25 cellular contexts compared by ENCODE assay signal in the genomic region with DNA sequence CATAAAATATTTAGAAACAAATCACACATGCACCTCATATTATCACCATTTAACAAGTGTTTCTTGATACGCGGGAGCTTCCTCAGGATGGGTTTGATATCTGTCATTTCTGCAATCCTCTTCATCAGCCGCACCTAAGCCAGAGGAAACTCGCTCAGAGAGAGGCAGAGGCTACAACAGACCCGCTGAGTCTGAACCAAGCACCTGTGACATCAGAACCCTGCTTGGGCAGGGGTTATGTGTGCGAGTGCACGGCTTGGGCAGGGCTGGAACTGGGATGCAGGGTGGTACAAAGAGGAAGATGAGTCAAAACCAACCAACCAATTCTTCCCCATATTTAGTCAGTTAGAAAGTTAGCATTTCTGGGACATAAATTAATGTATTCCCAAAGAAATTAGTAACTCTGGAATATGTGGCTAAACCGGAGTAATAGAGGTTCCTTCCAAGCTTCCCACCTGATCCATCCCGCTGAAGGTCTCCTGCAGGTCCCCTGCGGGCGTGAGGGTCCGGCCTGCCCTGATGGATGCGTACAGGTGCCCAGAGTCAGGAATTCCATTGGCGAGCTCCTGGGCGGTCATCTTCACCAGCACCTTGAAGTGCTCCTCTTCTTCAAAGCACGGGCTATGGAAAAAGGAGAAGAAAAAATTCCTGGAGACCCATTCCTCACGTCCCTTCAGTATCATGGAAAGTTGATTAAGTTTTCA.
"Had no signal": no experiment of that assay in that cellular context is flagged by ENCODE, and none has a peak within 500 bp of the region (broad histone marks: within the 10 kb centered on the region; RNA-seq: fewer than 3 reads in every experiment).

No MANE protein-coding gene starts in this region.

- H3K27ac Mint-ChIP-seq: immature natural killer cell; memory B cell; natural killer cell treated with Interleukin-12 subunit alpha and Interleukin-12 subunit beta and Interleukin-15 and Interleukin-18, amount 100 ng/mL, for 72 hours; stimulated activated naive CD8-positive, alpha-beta T cell treated with anti-CD3 and anti-CD28 coated beads, Interleukin-15, Interleukin-2, amounts not matched to agents 100 ng/mL and 50 ng/mL, for 24 hours had no signal

- DNase-seq: hypothalamus; immature natural killer cell; left ventricle myocardium inferior; midbrain; mucosa of descending colon; naive thymus-derived CD4-positive, alpha-beta T cell; ovary; retina; right cardiac atrium; small intestine; spleen; stimulated activated CD4-positive, alpha-beta T cell treated with anti-CD3 and anti-CD28 coated beads, Interleukin-4, amount 100 ng/mL, for 24 hours; stimulated activated naive CD4-positive, alpha-beta T cell; tibial artery; trophoblast cell; upper lobe of right lung had no signal

- H3K4me1 Mint-ChIP-seq: immature natural killer cell, memory B cell had no signal

- H3K4me1 ChIP-seq: left ventricle myocardium inferior, prostate gland, spleen, suprapubic skin, tibial artery, upper lobe of right lung had no signal

- H3K4me3 ChIP-seq: left ventricle myocardium inferior, mucosa of descending colon, ovary, prostate gland, spleen, suprapubic skin, thoracic aorta, tibial artery, upper lobe of right lung had no signal

- H3K27ac ChIP-seq: left ventricle myocardium inferior, ovary, prostate gland, spleen, suprapubic skin, thoracic aorta, tibial artery, upper lobe of right lung had no signal

- H3K4me3 Mint-ChIP-seq: immature natural killer cell; memory B cell; naive thymus-derived CD4-positive, alpha-beta T cell; natural killer cell treated with Interleukin-12 subunit alpha and Interleukin-12 subunit beta and Interleukin-15 and Interleukin-18, amount 100 ng/mL, for 72 hours; stimulated activated effector memory CD8-positive, alpha-beta T cell treated with anti-CD3 and anti-CD28 coated beads, Interleukin-12 subunit alpha, Interleukin-12 subunit beta, amount 100 ng/mL, for 72 hours; stimulated activated naive CD8-positive, alpha-beta T cell treated with anti-CD3 and anti-CD28 coated beads, Interleukin-15, Interleukin-2, amounts not matched to agents 100 ng/mL and 50 ng/mL, for 24 hours had no signal

- FAIRE-seq: islet of Langerhans, small intestine, urothelium cell line had no signal

- H3K9me3 Mint-ChIP-seq: immature natural killer cell; memory B cell; naive thymus-derived CD4-positive, alpha-beta T cell; natural killer cell treated with Interleukin-12 subunit alpha and Interleukin-12 subunit beta and Interleukin-15 and Interleukin-18, amount 100 ng/mL, for 72 hours; stimulated activated effector memory CD8-positive, alpha-beta T cell treated with anti-CD3 and anti-CD28 coated beads, Interleukin-12 subunit alpha, Interleukin-12 subunit beta, amount 100 ng/mL, for 72 hours; stimulated activated naive CD8-positive, alpha-beta T cell treated with anti-CD3 and anti-CD28 coated beads, Interleukin-15, Interleukin-2, amounts not matched to agents 100 ng/mL and 50 ng/mL, for 24 hours had no signal

- H3K27me3 ChIP-seq: ovary, spleen, suprapubic skin, tibial artery, upper lobe of right lung had no signal

- H3K9me3 ChIP-seq: left ventricle myocardium inferior, mucosa of descending colon, ovary, prostate gland, spleen, suprapubic skin, thoracic aorta, tibial artery, upper lobe of right lung had no signal

- H3K27me3 Mint-ChIP-seq: memory B cell; naive thymus-derived CD4-positive, alpha-beta T cell; natural killer cell treated with Interleukin-12 subunit alpha and Interleukin-12 subunit beta and Interleukin-15 and Interleukin-18, amount 100 ng/mL, for 72 hours; stimulated activated naive CD8-positive, alpha-beta T cell treated with anti-CD3 and anti-CD28 coated beads, Interleukin-15, Interleukin-2, amounts not matched to agents 100 ng/mL and 50 ng/mL, for 24 hours had no signal

- H3K36me3 ChIP-seq: ovary had no signal
